ENCODE assay signal across 8 cellular contexts in the genomic region with DNA sequence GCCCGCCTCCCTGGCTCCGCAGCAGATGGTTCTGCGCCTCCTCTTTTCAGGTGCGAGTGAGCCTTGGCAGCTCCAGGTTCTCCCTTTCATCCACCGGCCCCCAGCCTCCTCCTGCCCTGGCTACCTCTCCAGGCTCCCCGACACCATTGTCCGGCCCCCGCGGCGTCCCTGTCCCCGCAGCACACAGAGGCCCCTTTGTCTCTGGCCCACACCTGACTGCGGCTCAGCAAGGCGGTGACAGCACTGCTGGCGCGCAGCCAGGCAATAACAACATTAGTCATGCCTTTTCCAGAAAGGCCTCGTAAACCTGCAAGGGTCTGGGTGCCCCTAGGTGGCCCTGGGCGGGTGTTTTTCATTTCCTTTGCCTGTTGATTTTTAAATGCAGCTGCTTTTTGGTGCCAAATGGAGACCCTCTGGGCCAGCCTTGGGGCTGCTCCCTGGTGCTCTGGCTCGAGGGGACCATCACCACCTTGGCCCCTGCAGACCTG.
DNase-seq lines count a peak whose midpoint lies in the region; ATAC-seq and TF ChIP-seq lines count a peak whose summit lies in the region.

No MANE protein-coding gene starts in this region.

- no peak for TF ChIP-seq CTCF in fibroblast of the aortic adventitia (IDR thresholded peaks at IDR 0.05; ENCODE audit: insufficient read depth, low read length)

- ATAC-seq in GM18909 (IDR thresholded peaks at IDR 0.05; ENCODE audit: poor library complexity, unreplicated experiment) (no peak), GM21825 (IDR thresholded peaks at IDR 0.05; ENCODE audit: unreplicated experiment) (no peak)

- DNase-seq in DMS53 (lab: John Stamatoyannopoulos, UW) (peak; percentile 93), NCI-H1105 treated with DMSO at 0.1 percent for 48 hours (lab: John Stamatoyannopoulos, UW) (peak; percentile 75), SW480 (ENCODE audit: low spot score) (peak; percentile 99), fibroblast of the aortic adventitia (ENCODE audit: low read depth) (peak; percentile 23), SIG-M5 treated with dmso at 0.1 percent for 504 hours (lab: John Stamatoyannopoulos, UW; ENCODE audit: unreplicated experiment) (no peak)
- DNase-seq in stimulated activated CD4-positive, alpha-beta T cell treated with anti-CD3 and anti-CD28 coated beads, Interleukin-1b, Interleukin-23, amount 100 ng/mL, for 48 hours, result peak; percentile 74

- H3K4me3 ChIP-seq in fibroblast of the aortic adventitia (ENCODE audit: low read depth, low read length), result no peak overlapping the region
